ENCODE assay signal across 9 cellular contexts in genomic region chr6:84821314-84821713, GRCh38. TPM values are rescaled to one million over a fixed set of nuclear protein-coding genes. Genes with fewer than 3 reads are reported as not detected.
"Had no signal": no experiment of that assay in that cellular context is flagged by ENCODE, and none has a peak within 500 bp of the region (broad histone marks: within the 10 kb centered on the region; RNA-seq: fewer than 3 reads in every experiment).

No MANE protein-coding gene starts in this region.

RNA-seq across cellular contexts. Expression of gene TBX18, which starts 56.9 kb away (rescaled TPM):
- total RNA-seq: activated naive CD4-positive, alpha-beta T cell treated with anti-CD3 and anti-CD28 coated beads for 36 hours; activated naive CD4-positive, alpha-beta T cell treated with anti-CD3 and anti-CD28 coated beads, Interleukin-2, amount 50 U/mL, for 72 hours; activated naive CD8-positive, alpha-beta T cell treated with anti-CD3 and anti-CD28 coated beads for 36 hours; activated naive CD8-positive, alpha-beta T cell treated with anti-CD3 and anti-CD28 coated beads, Interleukin-2, amount 10 ng/mL, durations not matched to agents 7 days and 5 days; activated T-cell treated with anti-CD3 and anti-CD28 coated beads, Interleukin-2, amount 50 U/mL, for 4 hours; activated T-cell treated with anti-CD3 and anti-CD28 coated beads, Interleukin-2, amount 50 U/mL, for 72 hours; activated T-helper 1 cell treated with anti-CD3 and anti-CD28 coated beads, Interleukin-12 subunit alpha, Interleukin-12 subunit beta, Interleukin-2, Interleukin-4 antibody, amounts not matched to agents 30 ng/mL and 10 ng/mL and 1 ng/mL, durations not matched to agents 14 hours and 24 hours and 36 hours; activated T-helper 17 cell treated with anti-CD3 and anti-CD28 coated beads, Interleukin-2, amount 50 U/mL, for 72 hours; activated T-helper 2 cell treated with anti-CD3 and anti-CD28 coated beads, Interferon-gamma antibody, Interleukin-2, Interleukin-4, amounts not matched to agents 10 μg/mL and 5 μg/mL and 100 μg/mL, durations not matched to agents 14 hours and 24 hours and 36 hours had no signal
